9 cellular contexts compared by ENCODE assay signal in genomic region chr1:112722601-112723510, GRCh38. TPM values are rescaled to one million over a fixed set of nuclear protein-coding genes. Genes with fewer than 3 reads are reported as not detected.
DNase-seq lines count a peak whose midpoint lies in the region; ATAC-seq and TF ChIP-seq lines count a peak whose summit lies in the region.
"Had no signal": no experiment of that assay in that cellular context is flagged by ENCODE, and none has a peak within 500 bp of the region (broad histone marks: within the 10 kb centered on the region; RNA-seq: fewer than 3 reads in every experiment).

No MANE protein-coding gene starts in this region.

- H3K27ac Mint-ChIP-seq in activated naive CD8-positive, alpha-beta T cell treated with anti-CD3 and anti-CD28 coated beads, Interleukin-2, amount 10 ng/mL, durations not matched to agents 7 days and 5 days: no peak overlapping the region

- no peaks in the 10 kb centered on the region for H3K9me3 Mint-ChIP-seq in activated naive CD8-positive, alpha-beta T cell treated with anti-CD3 and anti-CD28 coated beads, Interleukin-2, amount 10 ng/mL, durations not matched to agents 7 days and 5 days

- no peak for ATAC-seq in activated naive CD8-positive, alpha-beta T cell treated with anti-CD3 and anti-CD28 coated beads, Interleukin-2, amount 10 ng/mL, durations not matched to agents 7 days and 5 days (ENCODE audit: low read depth)
- ATAC-seq in HG02938 (IDR thresholded peaks at IDR 0.05; ENCODE audit: unreplicated experiment): no peak

- peak overlapping the region; percentile 53 for H3K27ac ChIP-seq in HL-60 (replicated peaks)

- POLR2A ChIA-PET in activated naive CD8-positive, alpha-beta T cell treated with anti-CD3 and anti-CD28 coated beads, Interleukin-2, amount 10 ng/mL, durations not matched to agents 7 days and 5 days (lab: Charles Lee): no interaction called here

- H3K4me1 Mint-ChIP-seq in activated naive CD8-positive, alpha-beta T cell treated with anti-CD3 and anti-CD28 coated beads, Interleukin-2, amount 10 ng/mL, durations not matched to agents 7 days and 5 days: peaks cover 10% of the 10 kb centered on the region

- peak overlapping the region; percentile 61 for H3K4me3 Mint-ChIP-seq in activated naive CD8-positive, alpha-beta T cell treated with anti-CD3 and anti-CD28 coated beads, Interleukin-2, amount 10 ng/mL, durations not matched to agents 7 days and 5 days

- DNase-seq in AG08396 (ENCODE audit: low spot score) (peak; percentile 28), HL-60 (ENCODE audit: low read depth in 1 of 2, low spot score in 1 of 2) (peak; percentile 57 to 74), left kidney (ENCODE audit: low read depth, low spot score) (peak; percentile 84), hepatic stellate cell (ENCODE audit: low spot score) (no peak), NCI-H1436 (lab: John Stamatoyannopoulos, UW) (no peak), mucosa of gallbladder (ENCODE audit: low spot score) (no peak)
- peak; percentile 41 for DNase-seq in activated naive CD8-positive, alpha-beta T cell treated with anti-CD3 and anti-CD28 coated beads, Interleukin-2, amount 10 ng/mL, durations not matched to agents 7 days and 5 days

- H3K36me3 Mint-ChIP-seq in activated naive CD8-positive, alpha-beta T cell treated with anti-CD3 and anti-CD28 coated beads, Interleukin-2, amount 10 ng/mL, durations not matched to agents 7 days and 5 days: no peaks in the 10 kb centered on the region

- TF ChIP-seq CTCF in HL-60 (IDR thresholded peaks at IDR 0.05; ENCODE audit: insufficient read depth, low read length): no peak

- H3K4me3 ChIP-seq in HL-60 (replicated peaks; ENCODE audit: insufficient read depth, low read length): peak overlapping the region; percentile 28

- H3K27me3 ChIP-seq in HL-60 (ENCODE audit: insufficient read depth, poor library complexity, severe bottlenecking): peaks cover 3% of the 10 kb centered on the region
- H3K27me3 ChIP-seq: dorsolateral prefrontal cortex had no signal

- H3K27me3 Mint-ChIP-seq in activated naive CD8-positive, alpha-beta T cell treated with anti-CD3 and anti-CD28 coated beads, Interleukin-2, amount 10 ng/mL, durations not matched to agents 7 days and 5 days: peaks cover 34% of the 10 kb centered on the region

RNA-seq across cellular contexts. Expression of gene PPM1J, which starts 7.7 kb away (rescaled TPM):
- total RNA-seq in activated naive CD8-positive, alpha-beta T cell treated with anti-CD3 and anti-CD28 coated beads, Interleukin-2, amount 10 ng/mL, durations not matched to agents 7 days and 5 days: under 1 TPM in 1 of 2 experiments, not detected in 1; 0.25 TPM
- total RNA-seq in mucosa of gallbladder: 1.1 TPM

RNA-seq across cellular contexts. Expression of gene RHOC, which starts 15.9 kb away (rescaled TPM):
- total RNA-seq in activated naive CD8-positive, alpha-beta T cell treated with anti-CD3 and anti-CD28 coated beads, Interleukin-2, amount 10 ng/mL, durations not matched to agents 7 days and 5 days: 10 to 100 TPM; 81.2 to 85.5 TPM
- total RNA-seq in mucosa of gallbladder: 300 TPM

RNA-seq across cellular contexts. Expression of gene MOV10, which starts 48.4 kb away (rescaled TPM):
- 100 to 1,000 TPM; 124 to 130 TPM for total RNA-seq in activated naive CD8-positive, alpha-beta T cell treated with anti-CD3 and anti-CD28 coated beads, Interleukin-2, amount 10 ng/mL, durations not matched to agents 7 days and 5 days
- 85.7 TPM for total RNA-seq in mucosa of gallbladder

Comparison
In these comparisons a context has a peak if more than half of its experiments do, and no peak if none do; other contexts are left out.
1. DNase-seq: peak in AG08396 (single experiment), HL-60 (2 of 2), activated naive CD8-positive, alpha-beta T cell treated with anti-CD3 and anti-CD28 coated beads, Interleukin-2, amount 10 ng/mL, durations not matched to agents 7 days and 5 days (single experiment) and left kidney (single experiment); none in hepatic stellate cell (single experiment), NCI-H1436 (single experiment) and mucosa of gallbladder (single experiment).